Comparison of ENCODE assay signal across 14 cellular contexts in genomic region chr22:47053013-47053864, GRCh38.
DNase-seq lines count a peak whose midpoint lies in the region; ATAC-seq and TF ChIP-seq lines count a peak whose summit lies in the region.
"Had no signal": no experiment of that assay in that cellular context is flagged by ENCODE, and none has a peak within 500 bp of the region (broad histone marks: within the 10 kb centered on the region; RNA-seq: fewer than 3 reads in every experiment).

No MANE protein-coding gene starts in this region.

- H3K27me3 Mint-ChIP-seq in natural killer cell treated with Interleukin-12 subunit alpha and Interleukin-12 subunit beta and Interleukin-15 and Interleukin-18, amount 100 ng/mL, for 72 hours: no peaks in the 10 kb centered on the region

- POLR2A ChIA-PET in AG04450 (lab: Yijun Ruan, JAX): no interaction called here

- peak overlapping the region in 1 of 2 donors; percentile 82 for H3K27ac Mint-ChIP-seq in natural killer cell treated with Interleukin-12 subunit alpha and Interleukin-12 subunit beta and Interleukin-15 and Interleukin-18, amount 100 ng/mL, for 72 hours

- H3K36me3 ChIP-seq in HUES64 (ENCODE audit: insufficient read depth, low read length): no peaks in the 10 kb centered on the region
- H3K36me3 ChIP-seq: cardiac muscle cell, transverse colon had no signal

- H3K27ac ChIP-seq in AG04450 (ENCODE audit: low read depth, low read length) (peak overlapping the region; percentile 61), HUES64 (ENCODE audit: low read depth, low read length) (peak overlapping the region; percentile 29; the same call in 1 of the 2 replicates)
- H3K27ac ChIP-seq: cardiac muscle cell, psoas muscle, transverse colon had no signal

- no peak overlapping the region for H3K4me3 Mint-ChIP-seq in natural killer cell treated with Interleukin-12 subunit alpha and Interleukin-12 subunit beta and Interleukin-15 and Interleukin-18, amount 100 ng/mL, for 72 hours

- peaks cover 21 to 37% of the 10 kb centered on the region in 2 donors for H3K4me1 Mint-ChIP-seq in natural killer cell treated with Interleukin-12 subunit alpha and Interleukin-12 subunit beta and Interleukin-15 and Interleukin-18, amount 100 ng/mL, for 72 hours (ENCODE audit: low read depth in 2 of 2)

- TF ChIP-seq CTCF in AG04450 (IDR thresholded peaks at IDR 0.05; ENCODE audit: low read depth, low read length): no peak

- no peaks in the 10 kb centered on the region for H3K36me3 Mint-ChIP-seq in natural killer cell treated with Interleukin-12 subunit alpha and Interleukin-12 subunit beta and Interleukin-15 and Interleukin-18, amount 100 ng/mL, for 72 hours

- H3K9me3 Mint-ChIP-seq in natural killer cell treated with Interleukin-12 subunit alpha and Interleukin-12 subunit beta and Interleukin-15 and Interleukin-18, amount 100 ng/mL, for 72 hours: no peaks in the 10 kb centered on the region

- H3K9me3 ChIP-seq in AG04450 (ENCODE audit: control insufficient read depth, insufficient read depth, low read length) (no peaks in the 10 kb centered on the region; the same call in 1 of the 2 replicates), HUES64 (ENCODE audit: insufficient read depth, low read depth, low read length) (no peaks in the 10 kb centered on the region)
- H3K9me3 ChIP-seq: psoas muscle, transverse colon had no signal

- no peaks in the 10 kb centered on the region for H3K27me3 ChIP-seq in AG04450 (ENCODE audit: control insufficient read depth, insufficient read depth, low read length)
- no peaks in the 10 kb centered on the region for H3K27me3 ChIP-seq in HUES64 (ENCODE audit: insufficient read depth, low read length)
- H3K27me3 ChIP-seq: cardiac muscle cell, transverse colon had no signal

- H3K4me3 ChIP-seq in AG04450 (ENCODE audit: low read depth, low read length) (no peak overlapping the region), HUES64 (ENCODE audit: low read length) (no peak overlapping the region)
- H3K4me3 ChIP-seq: cardiac muscle cell, psoas muscle, transverse colon had no signal

- H3K4me1 ChIP-seq in HUES64 (ENCODE audit: insufficient read depth, low read length): peaks cover 6% of the 10 kb centered on the region; the same call in 1 of the 2 replicates
- H3K4me1 ChIP-seq: psoas muscle had no signal

- no peak for DNase-seq in AG04450 (ENCODE audit: low read depth, low spot score)
- DNase-seq in amniotic epithelial cell (ENCODE audit: low read depth): peak; percentile 85
- peak; percentile 18 for DNase-seq in natural killer cell treated with Interleukin-12 subunit alpha and Interleukin-12 subunit beta and Interleukin-15 and Interleukin-18, amount 100 ng/mL, for 72 hours (ENCODE audit: low spot score)
- DNase-seq: activated CD4-positive, alpha-beta T cell treated with anti-CD3 and anti-CD28 coated beads, Interleukin-2, amount 50 U/mL, for 1 hour; activated effector memory CD4-positive, alpha-beta T cell treated with Interleukin-2 at 50 U/mL for 16 hours; NCI-H1105; psoas muscle; transverse colon had no signal

- H3K9ac ChIP-seq in HUES64 (ENCODE audit: low read depth, low read length): no peak overlapping the region

- CTCF ChIA-PET in AG04450 (lab: Charles Lee): interaction anchor here (1.0 kb wide), 1 partner anchor 10 kb away, joined by 3 read pairs; no protein-coding TSS in a partner anchor

- 93% methylated on average over 20 of the region's 20 CpGs for WGBS in HUES64

- ATAC-seq in natural killer cell treated with Interleukin-12 subunit alpha and Interleukin-12 subunit beta and Interleukin-15 and Interleukin-18, amount 100 ng/mL, for 72 hours: no peak
- no peak for ATAC-seq in HG02981 (IDR thresholded peaks at IDR 0.05; ENCODE audit: unreplicated experiment)
- ATAC-seq in GM21825 (IDR thresholded peaks at IDR 0.05; ENCODE audit: unreplicated experiment): no peak
- no peak for ATAC-seq in HG03442 (IDR thresholded peaks at IDR 0.05; ENCODE audit: unreplicated experiment)
- ATAC-seq in GM18907 (IDR thresholded peaks at IDR 0.05; ENCODE audit: unreplicated experiment): no peak
- ATAC-seq: psoas muscle had no signal
